28 cellular contexts compared by ENCODE assay signal in the genomic region with DNA sequence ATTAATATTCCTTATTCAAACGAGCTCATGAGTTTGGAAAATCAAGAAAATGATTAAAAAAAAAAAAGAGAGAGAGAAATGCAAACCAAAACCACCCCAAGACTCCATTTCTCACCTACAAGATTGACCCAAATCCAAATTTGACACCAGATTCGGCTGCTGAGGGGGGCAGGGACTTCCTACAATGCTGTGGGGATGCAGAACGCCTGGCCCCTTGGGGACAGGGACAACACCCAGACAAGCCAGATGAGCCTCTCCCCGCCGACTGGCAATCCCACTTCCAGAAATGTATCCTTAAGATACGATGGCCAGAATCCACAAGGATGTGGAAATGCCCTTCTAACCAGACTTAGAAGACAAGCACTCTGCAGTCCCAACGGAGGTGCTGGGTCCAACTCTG. TPM values are rescaled to one million over a fixed set of nuclear protein-coding genes. Genes with fewer than 3 reads are reported as not detected.
"Had no signal": no experiment of that assay in that cellular context is flagged by ENCODE, and none has a peak within 500 bp of the region (broad histone marks: within the 10 kb centered on the region; RNA-seq: fewer than 3 reads in every experiment).

No MANE protein-coding gene starts in this region.

- H3K4me1 ChIP-seq: ascending aorta, breast epithelium had no signal

- H3K27me3 ChIP-seq: ascending aorta, breast epithelium, cardiac muscle cell, dorsolateral prefrontal cortex had no signal

- DNase-seq: activated B cell treated with CpG ODN at 0.5 μM for 24 hours; activated CD4-positive, alpha-beta T cell treated with anti-CD3 and anti-CD28 coated beads for 48 hours; activated CD4-positive, alpha-beta T cell treated with anti-CD3 and anti-CD28 coated beads, Interleukin-2, amount 50 U/mL, for 1 hour; activated CD4-positive, alpha-beta T cell treated with anti-CD3 and anti-CD28 coated beads, Interleukin-2, amount 50 U/mL, for 48 hours; activated CD8-positive, alpha-beta memory T cell treated with anti-CD3 and anti-CD28 coated beads for 24 hours; activated CD8-positive, alpha-beta T cell treated with anti-CD3 and anti-CD28 coated beads for 36 hours; activated effector memory CD4-positive, alpha-beta T cell treated with Interleukin-2 at 50 U/mL for 16 hours; activated gamma-delta T cell treated with Interleukin-2 at 50 U/mL for 16 hours; activated naive CD4-positive, alpha-beta T cell treated with Interleukin-2 at 50 U/mL for 16 hours; activated naive CD8-positive, alpha-beta T cell treated with anti-CD3 and anti-CD28 coated beads, Interleukin-2, amount 10 ng/mL, durations not matched to agents 7 days and 5 days; activated T-cell treated with anti-CD3 and anti-CD28 coated beads, Interleukin-2, amount 50 U/mL, for 4 hours; central memory CD4-positive, alpha-beta T cell; cerebellar nuclear complex; effector memory CD4-positive, alpha-beta T cell; foreskin fibroblast; T-helper 1 cell; T-helper 17 cell; T1000; WERI-Rb-1 had no signal

- H3K4me3 ChIP-seq: ascending aorta, breast epithelium, cardiac muscle cell, coronary artery, dorsolateral prefrontal cortex had no signal

- H3K36me3 ChIP-seq: breast epithelium had no signal

- ATAC-seq: activated CD4-positive, CD25-positive, alpha-beta regulatory T cell treated with anti-CD3 and anti-CD28 coated beads, Interleukin-2, amount 50 U/mL, for 24 hours; activated CD8-positive, alpha-beta T cell treated with anti-CD3 and anti-CD28 coated beads for 36 hours; activated naive CD4-positive, alpha-beta T cell treated with anti-CD3 and anti-CD28 coated beads, Interleukin-2, amount 50 U/mL, for 72 hours; activated T-cell treated with anti-CD3 and anti-CD28 coated beads, Interleukin-2, amount 50 U/mL, for 4 hours; activated T-helper 17 cell treated with anti-CD3 and anti-CD28 coated beads, Interleukin-2, amount 50 U/mL, for 72 hours; esophagus mucosa; T-helper 17 cell had no signal

- H3K27ac ChIP-seq: ascending aorta, breast epithelium, cardiac muscle cell, coronary artery, WERI-Rb-1 had no signal

- H3K9me3 ChIP-seq: ascending aorta, breast epithelium had no signal

RNA-seq across cellular contexts. Expression of a gene that starts 20.7 kb away (rescaled TPM):
- total RNA-seq: activated B cell treated with CpG ODN at 0.5 μM for 24 hours; activated naive CD8-positive, alpha-beta T cell treated with anti-CD3 and anti-CD28 coated beads, Interleukin-2, amount 10 ng/mL, durations not matched to agents 7 days and 5 days; T-helper 17 cell had no signal
